16 cellular contexts compared by ENCODE assay signal in genomic region chr15:101522091-101522490, GRCh38.
"Had no signal": no experiment of that assay in that cellular context is flagged by ENCODE, and none has a peak within 500 bp of the region (broad histone marks: within the 10 kb centered on the region; RNA-seq: fewer than 3 reads in every experiment).

No MANE protein-coding gene starts in this region.

- H3K4me1 Mint-ChIP-seq: stimulated activated effector memory CD8-positive, alpha-beta T cell treated with anti-CD3 and anti-CD28 coated beads, Interleukin-12 subunit alpha, Interleukin-12 subunit beta, amount 100 ng/mL, for 72 hours had no signal

- H3K4me3 Mint-ChIP-seq: activated CD8-positive, alpha-beta memory T cell treated with anti-CD3 and anti-CD28 coated beads, Interleukin-2, amount 10 ng/mL, durations not matched to agents 7 days and 5 days; activated naive CD8-positive, alpha-beta T cell; activated T-cell treated with anti-CD3 and anti-CD28 coated beads, Interleukin-2, amount 50 U/mL, for 24 hours; neural progenitor cell; stimulated activated effector memory CD8-positive, alpha-beta T cell treated with anti-CD3 and anti-CD28 coated beads, Interleukin-12 subunit alpha, Interleukin-12 subunit beta, amount 100 ng/mL, for 72 hours; type B pancreatic cell had no signal

- H3K4me3 ChIP-seq: heart left ventricle, left ventricle myocardium inferior, neural progenitor cell, smooth muscle cell had no signal

- H3K27ac Mint-ChIP-seq: activated CD8-positive, alpha-beta memory T cell treated with anti-CD3 and anti-CD28 coated beads, Interleukin-2, amount 10 ng/mL, durations not matched to agents 7 days and 5 days; activated naive CD8-positive, alpha-beta T cell; activated T-cell treated with anti-CD3 and anti-CD28 coated beads, Interleukin-2, amount 50 U/mL, for 24 hours; neural progenitor cell; stimulated activated effector memory CD8-positive, alpha-beta T cell treated with anti-CD3 and anti-CD28 coated beads, Interleukin-12 subunit alpha, Interleukin-12 subunit beta, amount 100 ng/mL, for 72 hours; type B pancreatic cell had no signal

- H3K36me3 Mint-ChIP-seq: activated CD8-positive, alpha-beta memory T cell treated with anti-CD3 and anti-CD28 coated beads, Interleukin-2, amount 10 ng/mL, durations not matched to agents 7 days and 5 days; stimulated activated effector memory CD8-positive, alpha-beta T cell treated with anti-CD3 and anti-CD28 coated beads, Interleukin-12 subunit alpha, Interleukin-12 subunit beta, amount 100 ng/mL, for 72 hours; type B pancreatic cell had no signal

- H3K4me1 ChIP-seq: neural progenitor cell had no signal

- H2AFZ ChIP-seq: neural progenitor cell had no signal

- H3K27me3 ChIP-seq: neural progenitor cell had no signal

- H3K36me3 ChIP-seq: heart left ventricle, left ventricle myocardium inferior, neural progenitor cell had no signal

- ATAC-seq: activated CD8-positive, alpha-beta memory T cell treated with anti-CD3 and anti-CD28 coated beads, Interleukin-2, amount 10 ng/mL, durations not matched to agents 7 days and 5 days; heart left ventricle; right cardiac atrium; stimulated activated effector memory CD8-positive, alpha-beta T cell treated with anti-CD3 and anti-CD28 coated beads, Interleukin-12 subunit alpha, Interleukin-12 subunit beta, amount 100 ng/mL, for 72 hours had no signal

- H3K4me2 ChIP-seq: neural progenitor cell, smooth muscle cell had no signal

- H3K27ac ChIP-seq: heart left ventricle, left ventricle myocardium inferior, neural progenitor cell had no signal

- H3K9ac ChIP-seq: neural progenitor cell had no signal

- DNase-seq: activated CD4-positive, alpha-beta T cell treated with anti-CD3 and anti-CD28 coated beads, Interleukin-2, amount 50 U/mL, for 48 hours; activated CD4-positive, CD25-positive, alpha-beta regulatory T cell treated with anti-CD3 and anti-CD28 coated beads, Interleukin-2, amount 50 U/mL, for 72 hours; activated CD8-positive, alpha-beta memory T cell treated with anti-CD3 and anti-CD28 coated beads, Interleukin-2, amount 10 ng/mL, durations not matched to agents 7 days and 5 days; activated effector memory CD4-positive, alpha-beta T cell treated with anti-CD3 and anti-CD28 coated beads, Interleukin-2, amount 50 U/mL, for 16 hours; activated T-cell treated with anti-CD3 and anti-CD28 coated beads, Interleukin-2, amount 50 U/mL, for 24 hours; amygdala; heart left ventricle; left ventricle myocardium inferior; mesendoderm; right cardiac atrium; SW 1271 had no signal
